In genomic region chr5:68661237-68661636, GRCh38 we compare ENCODE assay signal across 9 cellular contexts.
A peak's percentile ranks its signal among the peaks of the same experiment; 100 is the strongest.
DNase-seq lines count a peak whose midpoint lies in the region; ATAC-seq, FAIRE-seq and TF ChIP-seq lines count a peak whose summit lies in the region.
"Had no signal": no experiment of that assay in that cellular context is flagged by ENCODE, and none has a peak within 500 bp of the region (broad histone marks: within the 10 kb centered on the region; RNA-seq: fewer than 3 reads in every experiment).

No MANE protein-coding gene starts in this region.

- H3K27ac Mint-ChIP-seq in stimulated activated naive CD8-positive, alpha-beta T cell treated with anti-CD3 and anti-CD28 coated beads, Interleukin-15, amount 100 ng/mL, for 72 hours = no peak overlapping the region

- peak; percentile 90 for ATAC-seq in GM18867 (IDR thresholded peaks at IDR 0.05; ENCODE audit: unreplicated experiment)
- ATAC-seq in stimulated activated naive CD8-positive, alpha-beta T cell treated with anti-CD3 and anti-CD28 coated beads, Interleukin-15, amount 100 ng/mL, for 72 hours = peak; percentile 45

- 78 to 83% methylated on average over 2 of the region's 2 CpGs for WGBS in esophagus squamous epithelium, 2 donors

- H3K9ac ChIP-seq in Loucy (ENCODE audit: low read depth, low read length, poor library complexity, severe bottlenecking) = no peak overlapping the region

- H3K27me3 Mint-ChIP-seq in stimulated activated naive CD8-positive, alpha-beta T cell treated with anti-CD3 and anti-CD28 coated beads, Interleukin-15, amount 100 ng/mL, for 72 hours = no peaks in the 10 kb centered on the region

- H3K4me1 Mint-ChIP-seq in stimulated activated naive CD8-positive, alpha-beta T cell treated with anti-CD3 and anti-CD28 coated beads, Interleukin-15, amount 100 ng/mL, for 72 hours = peaks cover 5% of the 10 kb centered on the region

- H3F3A ChIP-seq in Loucy (ENCODE audit: low read depth) = no peaks in the 10 kb centered on the region

- no peak overlapping the region for H3K4me3 Mint-ChIP-seq in stimulated activated naive CD8-positive, alpha-beta T cell treated with anti-CD3 and anti-CD28 coated beads, Interleukin-15, amount 100 ng/mL, for 72 hours

- TF ChIP-seq POLR2A in esophagus squamous epithelium (IDR thresholded peaks at IDR 0.05) = no peak

- no peak overlapping the region for H3K27ac ChIP-seq in esophagus squamous epithelium
- no peak overlapping the region for H3K27ac ChIP-seq in effector memory CD4-positive, alpha-beta T cell (ENCODE audit: insufficient read depth, low read length, poor library complexity, severe bottlenecking)
- H3K27ac ChIP-seq: epithelial cell of prostate had no signal

- H3K9me3 Mint-ChIP-seq in stimulated activated naive CD8-positive, alpha-beta T cell treated with anti-CD3 and anti-CD28 coated beads, Interleukin-15, amount 100 ng/mL, for 72 hours = peaks cover under 1 to 6% of the 10 kb centered on the region in 2 donors

- no peak overlapping the region for H3K4me2 ChIP-seq in Loucy (ENCODE audit: low read depth, low read length, poor library complexity, severe bottlenecking)

- H3K9me3 ChIP-seq in Loucy (ENCODE audit: insufficient read depth, low read depth, low read length) = no peaks in the 10 kb centered on the region
- H3K9me3 ChIP-seq in esophagus squamous epithelium = no peaks in the 10 kb centered on the region
- no peaks in the 10 kb centered on the region for H3K9me3 ChIP-seq in effector memory CD4-positive, alpha-beta T cell (ENCODE audit: control insufficient read depth, low read length)

- peak; percentile 73 for TF ChIP-seq CTCF in Loucy (conservative IDR thresholded peaks at IDR 0.05; ENCODE audit: low read length)
- TF ChIP-seq CTCF in esophagus squamous epithelium (IDR thresholded peaks at IDR 0.05) = peak in 5 of 6 experiments; percentile 19 to 56 (median 29)

- H2AFZ ChIP-seq in Loucy (ENCODE audit: low read length) = no peak overlapping the region

- H3K4me1 ChIP-seq in Loucy (ENCODE audit: insufficient read depth, low read length, poor library complexity, severe bottlenecking) (no peaks in the 10 kb centered on the region), esophagus squamous epithelium (peaks cover 0 to 8% (median 0%) of the 10 kb centered on the region in 3 donors)
- no peaks in the 10 kb centered on the region for H3K4me1 ChIP-seq in effector memory CD4-positive, alpha-beta T cell (ENCODE audit: control insufficient read depth, insufficient read depth, low read length, poor library complexity, severe bottlenecking)

- H3K4me3 ChIP-seq in Loucy (ENCODE audit: low read length, poor library complexity, severe bottlenecking) (no peak overlapping the region), esophagus squamous epithelium (no peak overlapping the region)
- H3K4me3 ChIP-seq in effector memory CD4-positive, alpha-beta T cell (ENCODE audit: insufficient read depth, low read depth, low read length, poor library complexity, severe bottlenecking) = no peak overlapping the region

- FAIRE-seq in urothelium cell line (lab: Jason Lieb, UNC) = no peak

- intact Hi-C loops in esophagus squamous epithelium (cut with DNase I) = no loop called here

- H3K36me3 ChIP-seq in Loucy (ENCODE audit: insufficient read depth, low read length) (no peaks in the 10 kb centered on the region), esophagus squamous epithelium (no peaks in the 10 kb centered on the region)
- H3K36me3 ChIP-seq in effector memory CD4-positive, alpha-beta T cell (ENCODE audit: control insufficient read depth, insufficient read depth, low read length) = no peaks in the 10 kb centered on the region

- no peaks in the 10 kb centered on the region for H4K20me1 ChIP-seq in Loucy (ENCODE audit: insufficient read depth, low read length, poor library complexity, severe bottlenecking)

- DNase-seq in COLO829 (ENCODE audit: low spot score) = peak; percentile 4
- no peak for DNase-seq in esophagus squamous epithelium (lab: John Stamatoyannopoulos, UW)
- no peak for DNase-seq in stimulated activated naive CD8-positive, alpha-beta T cell treated with anti-CD3 and anti-CD28 coated beads, Interleukin-15, amount 100 ng/mL, for 72 hours
- DNase-seq in urothelium cell line (ENCODE audit: low spot score) = no peak
- DNase-seq in NCI-H1048 (lab: John Stamatoyannopoulos, UW) = no peak
- no peak for DNase-seq in effector memory CD4-positive, alpha-beta T cell

- no peaks in the 10 kb centered on the region for H3K79me2 ChIP-seq in Loucy (ENCODE audit: insufficient read depth, low read length)

- no peaks in the 10 kb centered on the region for H3K9me2 ChIP-seq in Loucy (replicated peaks; ENCODE audit: low read depth, low read length)

- H3K27me3 ChIP-seq in Loucy (ENCODE audit: insufficient read depth, low read length, poor library complexity, severe bottlenecking) = no peaks in the 10 kb centered on the region
- no peaks in the 10 kb centered on the region for H3K27me3 ChIP-seq in esophagus squamous epithelium
- no peaks in the 10 kb centered on the region for H3K27me3 ChIP-seq in effector memory CD4-positive, alpha-beta T cell (replicated peaks; ENCODE audit: control insufficient read depth, insufficient read depth, low read length, poor library complexity, severe bottlenecking)
